In genomic region chr4:9898596-9899345, GRCh38 we compare ENCODE assay signal across 10 cellular contexts.
A peak's percentile ranks its signal among the peaks of the same experiment; 100 is the strongest.
DNase-seq lines count a peak whose midpoint lies in the region; ATAC-seq and TF ChIP-seq lines count a peak whose summit lies in the region.
"Had no signal": no experiment of that assay in that cellular context is flagged by ENCODE, and none has a peak within 500 bp of the region (broad histone marks: within the 10 kb centered on the region; RNA-seq: fewer than 3 reads in every experiment).

No MANE protein-coding gene starts in this region.

- no peak overlapping the region for H3K9ac ChIP-seq in neural progenitor cell

- peaks cover 24% of the 10 kb centered on the region for H3K4me1 Mint-ChIP-seq in neural progenitor cell
- H3K4me1 Mint-ChIP-seq: stimulated activated memory B cell treated with anti-CD40 and anti-IgM and Interleukin-4, amounts not matched to agents 10 μg/mL and 1 μg/mL and 100 μg/mL, for 72 hours had no signal

- H3K27ac Mint-ChIP-seq in neural progenitor cell = no peak overlapping the region
- H3K27ac Mint-ChIP-seq: stimulated activated memory B cell treated with anti-CD40 and anti-IgM and Interleukin-4, amounts not matched to agents 10 μg/mL and 1 μg/mL and 100 μg/mL, for 72 hours had no signal

- peaks cover 13% of the 10 kb centered on the region for H3K4me1 ChIP-seq in neural progenitor cell

- H3K9me3 Mint-ChIP-seq in neural progenitor cell = no peaks in the 10 kb centered on the region
- H3K9me3 Mint-ChIP-seq: stimulated activated memory B cell treated with anti-CD40 and anti-IgM and Interleukin-4, amounts not matched to agents 10 μg/mL and 1 μg/mL and 100 μg/mL, for 72 hours had no signal

- H3K36me3 ChIP-seq in neural progenitor cell = no peaks in the 10 kb centered on the region

- H3K27me3 Mint-ChIP-seq in neural progenitor cell (ENCODE audit: insufficient read depth, low read depth) = peaks cover 4% of the 10 kb centered on the region

- no peak for ATAC-seq in HG02798 (IDR thresholded peaks at IDR 0.05; ENCODE audit: poor library complexity, unreplicated experiment)
- ATAC-seq in GM18868 (IDR thresholded peaks at IDR 0.05; ENCODE audit: unreplicated experiment) = no peak
- ATAC-seq: stimulated activated memory B cell treated with anti-CD40 and anti-IgM and Interleukin-4, amounts not matched to agents 10 μg/mL and 1 μg/mL and 100 μg/mL, for 72 hours had no signal

- no peak overlapping the region for H3K27ac ChIP-seq in neural progenitor cell

- no peaks in the 10 kb centered on the region for H4K20me1 ChIP-seq in neural progenitor cell (ENCODE audit: low read depth)

- DNase-seq in NB4 (ENCODE audit: low read depth) (peak; percentile 48), fibroblast of mammary gland (ENCODE audit: low read depth) (peak; percentile 13), neural progenitor cell (ENCODE audit: low spot score) (peak; percentile 87), NK-92 (lab: John Stamatoyannopoulos, UW; ENCODE audit: unreplicated experiment) (no peak), NCI-H2227 treated with DMSO at 0.1 percent for 48 hours (lab: John Stamatoyannopoulos, UW) (no peak)
- DNase-seq: activated CD4-positive, alpha-beta T cell treated with anti-CD3 and anti-CD28 coated beads for 4 hours had no signal

- TF ChIP-seq POLR2A in NB4 (IDR thresholded peaks at IDR 0.05; ENCODE audit: extremely low read depth, insufficient read length) = no peak

- H3F3A ChIP-seq in neural progenitor cell (ENCODE audit: low read depth) = no peaks in the 10 kb centered on the region

- H2AFZ ChIP-seq in neural progenitor cell (replicated peaks) = peak overlapping the region; percentile 36

- H3K27me3 ChIP-seq in neural progenitor cell = no peaks in the 10 kb centered on the region

- no peak overlapping the region for H3K4me3 ChIP-seq in NB4 (ENCODE audit: low read depth, low read length)
- H3K4me3 ChIP-seq in fibroblast of mammary gland (ENCODE audit: control insufficient read depth, low read depth, low read length) = no peak overlapping the region
- no peak overlapping the region for H3K4me3 ChIP-seq in neural progenitor cell

- H3K36me3 Mint-ChIP-seq in neural progenitor cell = no peaks in the 10 kb centered on the region
- H3K36me3 Mint-ChIP-seq: stimulated activated memory B cell treated with anti-CD40 and anti-IgM and Interleukin-4, amounts not matched to agents 10 μg/mL and 1 μg/mL and 100 μg/mL, for 72 hours had no signal

- TF ChIP-seq CTCF in GM12873 (IDR thresholded peaks at IDR 0.05; ENCODE audit: insufficient read depth, low read depth, low read length, missing control alignments) = peak; percentile 20
- TF ChIP-seq CTCF in NB4 (IDR thresholded peaks at IDR 0.05; ENCODE audit: low read depth, low read length) = peak; percentile 15
- TF ChIP-seq CTCF in fibroblast of mammary gland (conservative IDR thresholded peaks at IDR 0.05; ENCODE audit: control insufficient read depth, insufficient read depth, low read depth, low read length) = no peak
- TF ChIP-seq CTCF in neural progenitor cell (IDR thresholded peaks at IDR 0.05) = peak; percentile 64

- H3K79me2 ChIP-seq in neural progenitor cell (ENCODE audit: low read depth) = no peaks in the 10 kb centered on the region

- no peaks in the 10 kb centered on the region for H3K9me3 ChIP-seq in neural progenitor cell (ENCODE audit: low read depth)

- peak overlapping the region; percentile 12 for H3K4me2 ChIP-seq in neural progenitor cell

- no peak overlapping the region for H3K4me3 Mint-ChIP-seq in neural progenitor cell
- H3K4me3 Mint-ChIP-seq: stimulated activated memory B cell treated with anti-CD40 and anti-IgM and Interleukin-4, amounts not matched to agents 10 μg/mL and 1 μg/mL and 100 μg/mL, for 72 hours had no signal

Comparison
In these comparisons a context has a peak if more than half of its experiments do, and no peak if none do; other contexts are left out.
1. DNase-seq: peak in NB4 (single experiment), fibroblast of mammary gland (single experiment) and neural progenitor cell (single experiment); none in NK-92 (single experiment) and NCI-H2227 treated with DMSO at 0.1 percent for 48 hours (single experiment).